Comparison of ENCODE assay signal across 8 cellular contexts in genomic region chr9:34256104-34256503, GRCh38.
A peak's percentile ranks its signal among the peaks of the same experiment; 100 is the strongest.
DNase-seq lines count a peak whose midpoint lies in the region; ATAC-seq and TF ChIP-seq lines count a peak whose summit lies in the region.

No MANE protein-coding gene starts in this region.

- ATAC-seq in GM21576 (IDR thresholded peaks at IDR 0.05; ENCODE audit: unreplicated experiment) = no peak

- DNase-seq in ACHN (peak; percentile 18), GM13977 (ENCODE audit: low spot score) (no peak), islet precursor cell (peak; percentile 57), inferior parietal cortex (ENCODE audit: extremely low spot score) (no peak), mucosa of gallbladder (ENCODE audit: low spot score) (no peak)
- no peak for DNase-seq in stimulated activated CD4-positive, alpha-beta T cell treated with anti-CD3 and anti-CD28 coated beads, Interleukin-4, amount 100 ng/mL, for 4 hours

- H3K27ac ChIP-seq in VCaP = no peak overlapping the region

- TF ChIP-seq CTCF in GM13977 (IDR thresholded peaks at IDR 0.05; ENCODE audit: extremely low read depth, insufficient read depth, missing control alignments) = peak; percentile 38
- peak; percentile 59 for TF ChIP-seq CTCF in VCaP (conservative IDR thresholded peaks at IDR 0.05)

- in situ Hi-C loops in ACHN (cut with HindIII; ENCODE audit: low pct_ligation_motif_present, low pct_unique_long_range_greater_than_20kb, low sequenced_read_pairs) = no loop called here
- in situ Hi-C loops in GM13977 (cut with MboI; ENCODE audit: low pct_unique_long_range_greater_than_20kb, low sequenced_read_pairs, unreplicated experiment) = no loop called here

Comparison
In these comparisons a context has a peak if more than half of its experiments do, and no peak if none do; other contexts are left out.
1. DNase-seq: peak in ACHN (single experiment) and islet precursor cell (single experiment); none in GM13977 (single experiment), stimulated activated CD4-positive, alpha-beta T cell treated with anti-CD3 and anti-CD28 coated beads, Interleukin-4, amount 100 ng/mL, for 4 hours (0 of 2), inferior parietal cortex (single experiment) and mucosa of gallbladder (single experiment).